ENCODE assay signal across 11 cellular contexts in genomic region chr1:79859212-79859948, GRCh38.
DNase-seq lines count a peak whose midpoint lies in the region; TF ChIP-seq lines count a peak whose summit lies in the region.
"Had no signal": no experiment of that assay in that cellular context is flagged by ENCODE, and none has a peak within 500 bp of the region (broad histone marks: within the 10 kb centered on the region; RNA-seq: fewer than 3 reads in every experiment).

No MANE protein-coding gene starts in this region.

- H3K27ac ChIP-seq in hepatocyte = peak overlapping the region; percentile 21
- no peak overlapping the region for H3K27ac ChIP-seq in osteoblast (ENCODE audit: low read depth, low read length)
- no peak overlapping the region for H3K27ac ChIP-seq in sigmoid colon

- no peak overlapping the region for H3K4me2 ChIP-seq in hepatocyte
- H3K4me2 ChIP-seq in osteoblast (ENCODE audit: insufficient read depth, low read length) = no peak overlapping the region

- no peaks in the 10 kb centered on the region for H3K27me3 ChIP-seq in hepatocyte
- H3K27me3 ChIP-seq in osteoblast (ENCODE audit: insufficient read depth, low read length) = no peaks in the 10 kb centered on the region
- no peaks in the 10 kb centered on the region for H3K27me3 ChIP-seq in sigmoid colon

- H4K20me1 ChIP-seq in hepatocyte (ENCODE audit: insufficient read depth, poor library complexity, severe bottlenecking) (no peaks in the 10 kb centered on the region), osteoblast (ENCODE audit: insufficient read depth, low read length) (no peaks in the 10 kb centered on the region)

- in situ Hi-C loops in ACHN (cut with HindIII; ENCODE audit: low pct_ligation_motif_present, low pct_unique_long_range_greater_than_20kb, low sequenced_read_pairs) = no loop called here

- no peak for TF ChIP-seq EP300 in sigmoid colon (IDR thresholded peaks at IDR 0.05)

- H2AFZ ChIP-seq in hepatocyte (no peak overlapping the region), osteoblast (ENCODE audit: low read length) (no peak overlapping the region)

- H3K36me3 ChIP-seq in hepatocyte (replicated peaks; ENCODE audit: insufficient read depth, low read depth) (no peaks in the 10 kb centered on the region), osteoblast (ENCODE audit: insufficient read depth, low read length) (no peaks in the 10 kb centered on the region), sigmoid colon (no peaks in the 10 kb centered on the region)

- H3K9me2 ChIP-seq in hepatocyte (replicated peaks; ENCODE audit: insufficient read depth) = no peaks in the 10 kb centered on the region

- intact Hi-C loops in sigmoid colon (cut with DNase I) = no loop called here

- TF ChIP-seq POLR2A in sigmoid colon (IDR thresholded peaks at IDR 0.05) = no peak

- 67% methylated on average over 8 of the region's 8 CpGs for WGBS in hepatocyte (ENCODE audit: low lambda C conversion rate, missing lambda C conversion rate)
- WGBS in sigmoid colon, 2 donors = 23 to 63% methylated on average over 8 of the region's 8 CpGs

- no peak overlapping the region for H3K4me3 ChIP-seq in hepatocyte
- no peak overlapping the region for H3K4me3 ChIP-seq in osteoblast (ENCODE audit: insufficient read depth, low read length)
- no peak overlapping the region for H3K4me3 ChIP-seq in sigmoid colon

- H3K79me2 ChIP-seq in hepatocyte (no peaks in the 10 kb centered on the region), osteoblast (ENCODE audit: insufficient read depth, low read length) (no peaks in the 10 kb centered on the region)

- DNase-seq in ACHN (peak; percentile 23), HPDE6-E6E7 (ENCODE audit: extremely low spot score) (peak; percentile 14), astrocyte of the hippocampus (ENCODE audit: low read depth, low spot score) (peak; percentile 31), hepatocyte (ENCODE audit: low spot score) (peak; percentile 7), NCI-H2171 (lab: John Stamatoyannopoulos, UW) (no peak), OCI-M2 (lab: John Stamatoyannopoulos, UW; ENCODE audit: unreplicated experiment) (no peak), osteoblast (ENCODE audit: insufficient read length, low spot score, missing footprints) (no peak), sigmoid colon (no peak)
- DNase-seq: activated CD4-positive, alpha-beta T cell treated with anti-CD3 and anti-CD28 coated beads for 36 hours; midbrain; NCI-H446 treated with DMSO at 0.1 percent for 48 hours had no signal

- H3K4me1 ChIP-seq in hepatocyte (ENCODE audit: insufficient read depth) = no peaks in the 10 kb centered on the region
- no peaks in the 10 kb centered on the region for H3K4me1 ChIP-seq in osteoblast (ENCODE audit: insufficient read depth, low read length)
- H3K4me1 ChIP-seq in sigmoid colon = peaks cover 0 to 4% (median 0%) of the 10 kb centered on the region in 4 donors

- TF ChIP-seq CTCF in hepatocyte (IDR thresholded peaks at IDR 0.05; ENCODE audit: poor library complexity) (no peak), osteoblast (IDR thresholded peaks at IDR 0.05; ENCODE audit: extremely low read depth, low read depth, low read length) (no peak), sigmoid colon (IDR thresholded peaks at IDR 0.05) (no peak)

- H3K9me3 ChIP-seq in hepatocyte (ENCODE audit: low read depth) (no peaks in the 10 kb centered on the region), osteoblast (ENCODE audit: low read depth, low read length) (no peaks in the 10 kb centered on the region), sigmoid colon (peaks cover 0 to 3% (median 0%) of the 10 kb centered on the region in 4 donors)

Comparison
In these comparisons a context has a peak if more than half of its experiments do, and no peak if none do; other contexts are left out.
1. DNase-seq: peak in ACHN (single experiment), HPDE6-E6E7 (single experiment), astrocyte of the hippocampus (single experiment) and hepatocyte (single experiment); none in NCI-H2171 (single experiment), OCI-M2 (single experiment), osteoblast (single experiment) and sigmoid colon (single experiment).